Comparison of ENCODE assay signal across 1 cellular context in genomic region chr12:130394906-130395305, GRCh38.
TF ChIP-seq lines count a peak whose summit lies in the region.

No MANE protein-coding gene starts in this region.

TF ChIP-seq in GM12878, 131 proteins besides CTCF, POLR2A, EP300 and RAD21:
- TF ChIP-seq ESRRA (IDR thresholded peaks at IDR 0.05; ENCODE audit: low read length): no peak
- no peak for TF ChIP-seq IKZF1 (conservative IDR thresholded peaks at IDR 0.05)
- no peak for TF ChIP-seq USF2 (IDR thresholded peaks at IDR 0.05; ENCODE audit: borderline replicate concordance, low read depth, low read length)
- TF ChIP-seq CHD2 (IDR thresholded peaks at IDR 0.05; ENCODE audit: borderline replicate concordance, low read depth, low read length): no peak
- TF ChIP-seq REST (IDR thresholded peaks at IDR 0.05; ENCODE audit: low read depth, low read length): no peak
- TF ChIP-seq ATF2 (IDR thresholded peaks at IDR 0.05; ENCODE audit: low read length): no peak
- no peak for TF ChIP-seq CHD1 (IDR thresholded peaks at IDR 0.05; ENCODE audit: low read depth, low read length)
- TF ChIP-seq SREBF1 (IDR thresholded peaks at IDR 0.05; ENCODE audit: low read length): no peak
- TF ChIP-seq SMAD1 (IDR thresholded peaks at IDR 0.05; ENCODE audit: low read depth, partially characterized antibody): no peak
- TF ChIP-seq SIX5 (IDR thresholded peaks at IDR 0.05; ENCODE audit: low read depth, low read length, severe bottlenecking): no peak
- no peak for TF ChIP-seq ZNF687 (IDR thresholded peaks at IDR 0.05)
- TF ChIP-seq POU2F2 (IDR thresholded peaks at IDR 0.05; ENCODE audit: borderline replicate concordance, low read depth, low read length): no peak
- no peak for TF ChIP-seq E2F4 (IDR thresholded peaks at IDR 0.05; ENCODE audit: low read depth, low read length)
- TF ChIP-seq ZNF24 (IDR thresholded peaks at IDR 0.05): no peak
